8 cellular contexts compared by ENCODE assay signal in the genomic region with DNA sequence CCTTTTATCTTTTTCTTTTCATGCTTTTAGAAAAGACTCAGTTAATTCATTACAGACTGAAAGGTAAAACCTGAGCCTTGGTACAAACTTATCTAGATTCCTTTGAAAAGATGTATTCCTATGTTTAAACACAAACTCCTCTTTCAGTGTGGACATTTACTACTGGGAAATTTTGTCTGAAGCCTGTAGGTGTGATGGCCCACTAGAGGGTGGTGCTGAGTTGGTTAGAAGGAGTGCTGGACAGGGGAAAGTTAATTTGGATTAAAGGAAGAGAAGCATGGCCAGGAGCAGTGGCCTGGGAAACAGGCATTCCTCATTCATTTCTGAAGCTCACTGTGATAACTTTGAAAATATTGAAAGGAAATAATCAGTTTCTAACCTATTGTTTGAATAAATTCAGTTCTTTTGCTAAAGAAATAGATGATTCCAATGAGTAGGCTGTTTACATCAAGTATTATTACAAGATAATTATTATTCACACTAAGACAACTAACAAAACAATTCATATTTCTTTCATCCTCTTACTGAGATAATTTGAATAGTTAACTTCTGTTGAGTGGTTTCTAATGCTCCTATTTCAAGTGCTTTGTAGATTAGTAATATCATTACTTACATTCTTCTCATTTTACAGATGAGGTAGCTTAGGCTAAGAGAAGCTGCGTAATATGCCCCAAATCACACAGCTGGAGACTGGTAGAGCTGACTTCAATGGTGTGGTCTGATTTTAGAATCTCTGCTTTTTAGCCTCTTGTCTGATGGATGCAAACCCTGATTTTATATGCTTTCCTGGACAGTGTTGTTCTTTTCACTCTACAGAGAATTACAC.
A peak's percentile ranks its signal among the peaks of the same experiment; 100 is the strongest.
DNase-seq lines count a peak whose midpoint lies in the region; ATAC-seq and TF ChIP-seq lines count a peak whose summit lies in the region.

No MANE protein-coding gene starts in this region.

- H3K9me3 Mint-ChIP-seq in nephron progenitor cell = no peaks in the 10 kb centered on the region

- no peaks in the 10 kb centered on the region for H3K4me1 ChIP-seq in Peyer's patch

- H3K27me3 ChIP-seq in Peyer's patch = no peaks in the 10 kb centered on the region

- peak in 4 of 6 experiments; percentile 21 to 32 (median 28) for TF ChIP-seq CTCF in Peyer's patch (IDR thresholded peaks at IDR 0.05)
- peak; percentile 92 for TF ChIP-seq CTCF in epithelial cell of esophagus (IDR thresholded peaks at IDR 0.05; ENCODE audit: insufficient read depth, low read depth, low read length, missing control alignments)
- peak; percentile 70 for TF ChIP-seq CTCF in nephron progenitor cell (IDR thresholded peaks at IDR 0.05)

- H3K27ac ChIP-seq in Peyer's patch = no peak overlapping the region

- TF ChIP-seq POLR2A in Peyer's patch (IDR thresholded peaks at IDR 0.05) = no peak

- H3K4me3 Mint-ChIP-seq in nephron progenitor cell = no peak overlapping the region

- H3K27me3 Mint-ChIP-seq in nephron progenitor cell (ENCODE audit: low read depth, poor library complexity) = no peaks in the 10 kb centered on the region

- ATAC-seq in GM18861 (IDR thresholded peaks at IDR 0.05; ENCODE audit: unreplicated experiment) (peak; percentile 50), HG03342 (IDR thresholded peaks at IDR 0.05; ENCODE audit: unreplicated experiment) (peak; percentile 76), HG03457 (IDR thresholded peaks at IDR 0.05; ENCODE audit: unreplicated experiment) (no peak), HG03469 (IDR thresholded peaks at IDR 0.05; ENCODE audit: unreplicated experiment) (no peak)

- no peaks in the 10 kb centered on the region for H3K9me3 ChIP-seq in Peyer's patch

- DNase-seq in COR-L47 (lab: John Stamatoyannopoulos, UW) (peak; percentile 8), Peyer's patch (no peak), epithelial cell of esophagus (ENCODE audit: low read depth) (peak; percentile 57), nephron progenitor cell (peak; percentile 50)

- no peak overlapping the region for H3K4me3 ChIP-seq in Peyer's patch
- H3K4me3 ChIP-seq in epithelial cell of esophagus (ENCODE audit: low read length) = no peak overlapping the region

- peak overlapping the region; percentile 81 for H3K27ac Mint-ChIP-seq in nephron progenitor cell

- H3K36me3 ChIP-seq in Peyer's patch = no peaks in the 10 kb centered on the region

- H3K36me3 Mint-ChIP-seq in nephron progenitor cell (ENCODE audit: low read depth) = peaks cover 12% of the 10 kb centered on the region

- H3K4me1 Mint-ChIP-seq in nephron progenitor cell = peaks cover 6% of the 10 kb centered on the region

Comparison
In these comparisons a context has a peak if more than half of its experiments do, and no peak if none do; other contexts are left out.
1. DNase-seq: peak in COR-L47 (single experiment), epithelial cell of esophagus (single experiment) and nephron progenitor cell (single experiment); none in Peyer's patch (0 of 3).
2. ATAC-seq: peak in GM18861 (single experiment) and HG03342 (single experiment); none in HG03457 (single experiment) and HG03469 (single experiment).
3. CTCF ChIP-seq: peak in every context shown above with its lines; median percentile 92 in epithelial cell of esophagus; 70 in nephron progenitor cell; 28 in Peyer's patch.